8 cellular contexts compared by ENCODE assay signal in the genomic region with DNA sequence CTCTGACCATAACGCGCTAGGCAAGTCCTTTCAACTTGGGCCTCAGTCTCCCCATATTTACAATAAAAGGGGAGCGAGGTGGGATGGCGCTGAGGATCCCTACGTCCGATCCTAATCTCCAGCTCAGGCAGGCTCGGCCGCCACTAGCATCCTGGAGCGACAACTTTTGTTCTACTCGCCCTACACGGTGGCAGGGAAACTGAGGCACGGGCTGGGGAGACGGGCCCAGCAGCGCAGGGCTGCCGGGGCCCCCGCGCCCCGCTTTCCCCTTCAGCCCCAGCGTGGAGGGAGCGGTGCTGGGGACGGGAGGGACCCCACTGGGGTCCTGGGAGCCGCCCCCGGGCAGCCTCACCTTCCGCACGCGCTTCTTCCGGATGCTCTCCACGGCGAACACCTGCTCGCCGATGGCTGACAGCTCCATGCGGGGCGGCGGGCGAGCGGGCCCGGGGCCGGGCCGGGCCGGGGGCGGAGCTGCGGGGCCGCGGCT. TPM values are rescaled to one million over a fixed set of nuclear protein-coding genes. Genes with fewer than 3 reads are reported as not detected.
DNase-seq lines count a peak whose midpoint lies in the region; ATAC-seq and TF ChIP-seq lines count a peak whose summit lies in the region.

No MANE protein-coding gene starts in this region.

- ATAC-seq in HG03571 (IDR thresholded peaks at IDR 0.05; ENCODE audit: unreplicated experiment) (no peak), GM21390 (IDR thresholded peaks at IDR 0.05; ENCODE audit: unreplicated experiment) (no peak)

- H3K27me3 ChIP-seq in BLaER1 (peaks cover 35% of the 10 kb centered on the region), duodenal mucosa (ENCODE audit: control insufficient read depth in 1 of 2, insufficient read depth in 2 of 2, low read length in 2 of 2) (peaks cover 14 to 20% of the 10 kb centered on the region in 2 donors), neural cell (ENCODE audit: insufficient read depth, low read depth, low read length) (peaks cover 33% of the 10 kb centered on the region)

- H3K79me2 ChIP-seq in neural cell (replicated peaks; ENCODE audit: insufficient read depth, low read length) = no peaks in the 10 kb centered on the region

- H3F3A ChIP-seq in neural cell (ENCODE audit: insufficient read depth, low read length, poor library complexity, severe bottlenecking) = no peaks in the 10 kb centered on the region

- TF ChIP-seq RAD21 in neural cell (conservative IDR thresholded peaks at IDR 0.05) = no peak

- 0 out of 2 replicates have a peak overlapping the region, but pooled peaks have one; percentile 35 for H3K27ac ChIP-seq in BLaER1
- peak overlapping the region; percentile 68 for H3K27ac ChIP-seq in duodenal mucosa (ENCODE audit: low read depth, low read length)
- peak overlapping the region; percentile 42 for H3K27ac ChIP-seq in neural cell (ENCODE audit: low read length)

- H3K9me3 ChIP-seq in BLaER1 (no peaks in the 10 kb centered on the region), duodenal mucosa (ENCODE audit: control insufficient read depth in 1 of 2, low read length in 2 of 2) (no peaks in the 10 kb centered on the region), neural cell (ENCODE audit: low read length) (no peaks in the 10 kb centered on the region)

- H4K20me1 ChIP-seq in BLaER1 (peaks cover 23% of the 10 kb centered on the region; the same call in 1 of the 2 replicates), neural cell (ENCODE audit: insufficient read depth) (no peaks in the 10 kb centered on the region)

- H3K9me2 ChIP-seq in neural cell (ENCODE audit: insufficient read depth, low read length) = no peaks in the 10 kb centered on the region

- H3K4me1 ChIP-seq in BLaER1 (peaks cover 38% of the 10 kb centered on the region), duodenal mucosa (ENCODE audit: control insufficient read depth in 1 of 2, insufficient read depth in 2 of 2, low read length in 2 of 2) (peaks cover 35 to 44% of the 10 kb centered on the region in 2 donors)

- no peak for DNase-seq in LNCaP clone FGC (ENCODE audit: low read depth)
- no peak for DNase-seq in Ammon's horn (ENCODE audit: low spot score)
- DNase-seq in GDM1 (lab: John Stamatoyannopoulos, UW) = no peak

- H3K9ac ChIP-seq in BLaER1 (peak overlapping the region; percentile 78), duodenal mucosa (ENCODE audit: low read depth in 1 of 2, low read length in 2 of 2) (peak overlapping the region; percentile 75 to 92), neural cell (ENCODE audit: low read length) (peak overlapping the region; percentile 67)

- H2AFZ ChIP-seq in neural cell (ENCODE audit: low read depth, low read length) = no peak overlapping the region

- H3K4me3 ChIP-seq in BLaER1 (peak overlapping the region; percentile 79), LNCaP clone FGC (ENCODE audit: low read depth, low read length) (peak overlapping the region; percentile 65), duodenal mucosa (ENCODE audit: low read depth in 1 of 2, low read length in 2 of 2) (peak overlapping the region; percentile 83 to 84), neural cell (ENCODE audit: low read length) (peak overlapping the region; percentile 84)

- TF ChIP-seq CTCF in LNCaP clone FGC (IDR thresholded peaks at IDR 0.05; ENCODE audit: control insufficient read depth, extremely low read depth, insufficient read depth) (no peak), neural cell (IDR thresholded peaks at IDR 0.05; ENCODE audit: poor library complexity, severe bottlenecking) (no peak)

- H3K36me3 ChIP-seq in BLaER1 (peaks cover 9% of the 10 kb centered on the region; the same call in 1 of the 2 replicates), duodenal mucosa (ENCODE audit: control insufficient read depth in 1 of 2, insufficient read depth in 2 of 2, low read length in 2 of 2) (peaks cover 6 to 8% of the 10 kb centered on the region in 2 donors), neural cell (ENCODE audit: insufficient read depth, low read length) (no peaks in the 10 kb centered on the region)

- TF ChIP-seq EP300 in neural cell (conservative IDR thresholded peaks at IDR 0.05; ENCODE audit: poor library complexity, severe bottlenecking) = no peak

- H3K4me2 ChIP-seq in BLaER1 (peak overlapping the region; percentile 98), neural cell (ENCODE audit: low read length) (peak overlapping the region; percentile 65)

TF ChIP-seq in neural cell, 6 proteins besides CTCF, POLR2A, EP300 and RAD21:
- TF ChIP-seq EZH2 (IDR thresholded peaks at IDR 0.05; ENCODE audit: borderline replicate concordance, insufficient read depth, low read length, poor library complexity, severe bottlenecking) (no peak), MXI1 (conservative IDR thresholded peaks at IDR 0.05; ENCODE audit: poor library complexity, severe bottlenecking) (peak; percentile 11), SMC3 (conservative IDR thresholded peaks at IDR 0.05; ENCODE audit: poor library complexity) (peak; percentile 4)
TF ChIP-seq in neural cell: peak in this region for 2.

RNA-seq across cellular contexts. Expression of a gene that starts 0.4 kb away (rescaled TPM):
- 4.4 and 6.1 TPM in 2 replicates for polyA plus RNA-seq in neural cell
- polyA minus RNA-seq in neural cell = 7.8 and 13.9 TPM in 2 replicates

RNA-seq across cellular contexts. Expression of a gene that starts 55.0 kb away (rescaled TPM):
- not detected in 2 replicates for polyA plus RNA-seq in neural cell
- polyA minus RNA-seq in neural cell = not detected in 2 replicates
